2 cellular contexts compared by ENCODE assay signal in genomic region chr14:103549361-103550311, GRCh38.
TF ChIP-seq lines count a peak whose summit lies in the region.

No MANE protein-coding gene starts in this region.

TF ChIP-seq in SK-N-SH, 30 proteins besides CTCF, POLR2A, EP300 and RAD21:
- no peak for TF ChIP-seq FOSL2 (IDR thresholded peaks at IDR 0.05; ENCODE audit: borderline replicate concordance, low read depth)
- no peak for TF ChIP-seq FOXJ3 (CRISPR knock-in tag; IDR thresholded peaks at IDR 0.05)
- TF ChIP-seq EZH2phosphoT487 (IDR thresholded peaks at IDR 0.05; ENCODE audit: borderline replicate concordance, low read depth): no peak
- no peak for TF ChIP-seq GABPA (IDR thresholded peaks at IDR 0.05; ENCODE audit: low read depth)

TF ChIP-seq in SK-N-SH treated with all-trans-retinoic acid at 6 μM for 48 hours, 23 proteins besides CTCF, POLR2A, EP300 and RAD21:
- TF ChIP-seq ZFP3 (CRISPR knock-in tag; IDR thresholded peaks at IDR 0.05) (no peak), ZNF565 (CRISPR knock-in tag; conservative IDR thresholded peaks at IDR 0.05; ENCODE audit: low read depth) (no peak), POU6F1 (CRISPR knock-in tag; IDR thresholded peaks at IDR 0.05; ENCODE audit: borderline replicate concordance, low read depth) (no peak), RARB (CRISPR knock-in tag; IDR thresholded peaks at IDR 0.05) (no peak), ZNF70 (CRISPR knock-in tag; IDR thresholded peaks at IDR 0.05) (no peak), TCF4 (CRISPR knock-in tag; IDR thresholded peaks at IDR 0.05; ENCODE audit: borderline replicate concordance) (no peak), ZC3H10 (CRISPR knock-in tag; IDR thresholded peaks at IDR 0.05) (no peak), ESRRG (CRISPR knock-in tag; IDR thresholded peaks at IDR 0.05) (no peak), ISL1 (CRISPR knock-in tag; IDR thresholded peaks at IDR 0.05) (no peak), TOX (CRISPR knock-in tag; IDR thresholded peaks at IDR 0.05; ENCODE audit: borderline replicate concordance) (no peak), TSHZ2 (CRISPR knock-in tag; IDR thresholded peaks at IDR 0.05) (no peak), BACH2 (CRISPR knock-in tag; IDR thresholded peaks at IDR 0.05; ENCODE audit: borderline replicate concordance) (no peak), GLIS3 (CRISPR knock-in tag; IDR thresholded peaks at IDR 0.05) (no peak), CSRNP3 (CRISPR knock-in tag; IDR thresholded peaks at IDR 0.05) (no peak), ARNTL (CRISPR knock-in tag; IDR thresholded peaks at IDR 0.05; ENCODE audit: borderline replicate concordance, low read depth) (no peak), PPARA (CRISPR knock-in tag; IDR thresholded peaks at IDR 0.05; ENCODE audit: borderline replicate concordance) (no peak), CSDC2 (CRISPR knock-in tag; IDR thresholded peaks at IDR 0.05) (no peak)
TF ChIP-seq in SK-N-SH treated with all-trans-retinoic acid at 6 μM for 48 hours: peak in this region for 0.
